9 cellular contexts compared by ENCODE assay signal in the genomic region with DNA sequence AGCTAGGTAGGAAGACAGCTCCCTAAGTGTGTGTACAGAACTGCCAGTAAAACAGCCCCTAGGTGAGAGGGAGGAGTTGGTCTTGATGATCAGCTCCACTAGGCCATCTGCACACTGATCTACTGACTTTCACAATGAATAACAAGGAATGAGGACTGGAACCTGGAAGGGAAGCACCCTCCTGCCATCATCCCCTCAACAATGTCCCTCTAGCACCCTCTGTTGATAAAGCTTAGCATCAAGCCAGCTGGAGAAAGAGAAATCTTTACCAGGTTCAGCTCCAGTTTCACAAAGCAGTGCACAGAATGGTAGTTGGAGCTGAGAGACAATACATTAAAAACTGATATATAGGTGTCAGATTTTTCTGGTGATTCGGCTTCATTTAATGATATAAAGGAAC. TPM values are rescaled to one million over a fixed set of nuclear protein-coding genes. Genes with fewer than 3 reads are reported as not detected.
DNase-seq lines count a peak whose midpoint lies in the region; ATAC-seq and TF ChIP-seq lines count a peak whose summit lies in the region.
"Had no signal": no experiment of that assay in that cellular context is flagged by ENCODE, and none has a peak within 500 bp of the region (broad histone marks: within the 10 kb centered on the region; RNA-seq: fewer than 3 reads in every experiment).

No MANE protein-coding gene starts in this region.

- intact Hi-C loops in tibial artery (cut with DNase I; ENCODE audit: low total_unique reads), result no loop called here
- intact Hi-C loops in left ventricle myocardium superior (cut with micrococcal nuclease), result no loop called here

- no peak overlapping the region for H3K27ac ChIP-seq in tibial artery
- H3K27ac ChIP-seq: pancreas had no signal

- H3K36me3 ChIP-seq in tibial artery, result no peaks in the 10 kb centered on the region
- H3K36me3 ChIP-seq: pancreas had no signal

- H3K4me1 Mint-ChIP-seq in natural killer cell treated with Interleukin-12 subunit alpha and Interleukin-12 subunit beta and Interleukin-15 and Interleukin-18, amount 100 ng/mL, for 72 hours (ENCODE audit: low read depth in 2 of 2), result no peaks in the 10 kb centered on the region

- H3K27ac Mint-ChIP-seq in natural killer cell treated with Interleukin-12 subunit alpha and Interleukin-12 subunit beta and Interleukin-15 and Interleukin-18, amount 100 ng/mL, for 72 hours, result no peak overlapping the region

- no peak overlapping the region for H3K4me3 Mint-ChIP-seq in natural killer cell treated with Interleukin-12 subunit alpha and Interleukin-12 subunit beta and Interleukin-15 and Interleukin-18, amount 100 ng/mL, for 72 hours

- DNase-seq in GM12864 (ENCODE audit: low read depth), result no peak
- peak; percentile 47 for DNase-seq in RKO (ENCODE audit: low spot score)
- peak; percentile 29 for DNase-seq in hepatic stellate cell (ENCODE audit: low spot score)
- DNase-seq in natural killer cell treated with Interleukin-12 subunit alpha and Interleukin-12 subunit beta and Interleukin-15 and Interleukin-18, amount 100 ng/mL, for 72 hours (ENCODE audit: low spot score), result no peak
- DNase-seq in tibial artery, result no peak
- DNase-seq in left ventricle myocardium superior, result no peak
- DNase-seq: pancreas had no signal

- no peaks in the 10 kb centered on the region for H3K4me1 ChIP-seq in tibial artery
- H3K4me1 ChIP-seq: pancreas had no signal

- H3K27me3 Mint-ChIP-seq in natural killer cell treated with Interleukin-12 subunit alpha and Interleukin-12 subunit beta and Interleukin-15 and Interleukin-18, amount 100 ng/mL, for 72 hours, result no peaks in the 10 kb centered on the region

- peaks cover 6% of the 10 kb centered on the region for H3K36me3 Mint-ChIP-seq in natural killer cell treated with Interleukin-12 subunit alpha and Interleukin-12 subunit beta and Interleukin-15 and Interleukin-18, amount 100 ng/mL, for 72 hours

- H3K4me3 ChIP-seq in GM12864 (ENCODE audit: low read depth, low read length) (no peak overlapping the region), tibial artery (no peak overlapping the region)
- H3K4me3 ChIP-seq: pancreas had no signal

- no peaks in the 10 kb centered on the region for H3K27me3 ChIP-seq in tibial artery
- H3K27me3 ChIP-seq: pancreas had no signal

- TF ChIP-seq CTCF in GM12864 (IDR thresholded peaks at IDR 0.05; ENCODE audit: low read depth, low read length, missing control alignments), result peak; percentile 38
- TF ChIP-seq CTCF in tibial artery (IDR thresholded peaks at IDR 0.05), result no peak

- ATAC-seq in HG03460 (IDR thresholded peaks at IDR 0.05; ENCODE audit: unreplicated experiment), result peak; percentile 49
- no peak for ATAC-seq in natural killer cell treated with Interleukin-12 subunit alpha and Interleukin-12 subunit beta and Interleukin-15 and Interleukin-18, amount 100 ng/mL, for 72 hours
- ATAC-seq in left ventricle myocardium superior, result no peak
- ATAC-seq in GM21367 (IDR thresholded peaks at IDR 0.05; ENCODE audit: unreplicated experiment), result no peak

- H3K9me3 Mint-ChIP-seq in natural killer cell treated with Interleukin-12 subunit alpha and Interleukin-12 subunit beta and Interleukin-15 and Interleukin-18, amount 100 ng/mL, for 72 hours, result peaks cover 5% of the 10 kb centered on the region

- H3K9me3 ChIP-seq in tibial artery, result peaks cover 0 to 7% (median 4%) of the 10 kb centered on the region in 3 donors
- H3K9me3 ChIP-seq: pancreas had no signal

RNA-seq across cellular contexts. Expression of a gene that starts 57.2 kb away (rescaled TPM):
- total RNA-seq in natural killer cell treated with Interleukin-12 subunit alpha and Interleukin-12 subunit beta and Interleukin-15 and Interleukin-18, amount 100 ng/mL, for 72 hours, result 1 to 10 TPM; 1.6 to 2.5 TPM
- total RNA-seq in left ventricle myocardium superior, result 5.5 TPM

Comparison
In these comparisons a context has a peak if more than half of its experiments do, and no peak if none do; other contexts are left out.
1. DNase-seq: peak in RKO (single experiment) and hepatic stellate cell (single experiment); none in GM12864 (single experiment), natural killer cell treated with Interleukin-12 subunit alpha and Interleukin-12 subunit beta and Interleukin-15 and Interleukin-18, amount 100 ng/mL, for 72 hours (single experiment), tibial artery (0 of 2) and left ventricle myocardium superior (single experiment).